2 cellular contexts compared by ENCODE assay signal in the genomic region with DNA sequence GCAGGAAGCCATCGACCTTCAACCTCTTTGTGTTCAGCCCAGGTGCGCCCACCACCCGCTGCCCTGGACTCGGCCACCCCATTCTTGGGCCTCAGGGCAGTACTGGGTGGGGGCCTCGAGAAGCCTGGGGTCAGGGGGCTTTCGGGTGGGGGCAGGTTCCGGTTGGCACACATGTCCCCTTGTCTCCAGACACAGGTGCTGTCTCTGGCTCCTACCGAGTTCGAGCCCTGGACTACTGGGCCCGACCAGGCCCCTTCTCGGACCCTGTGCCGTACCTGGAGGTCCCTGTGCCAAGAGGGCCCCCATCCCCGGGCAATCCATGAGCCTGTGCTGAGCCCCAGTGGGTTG.
TF ChIP-seq lines count a peak whose summit lies in the region.

No MANE protein-coding gene starts in this region.

TF ChIP-seq in GM23338, 12 proteins besides CTCF, POLR2A, EP300 and RAD21 (continues in another document):
- TF ChIP-seq, protein P1, sequence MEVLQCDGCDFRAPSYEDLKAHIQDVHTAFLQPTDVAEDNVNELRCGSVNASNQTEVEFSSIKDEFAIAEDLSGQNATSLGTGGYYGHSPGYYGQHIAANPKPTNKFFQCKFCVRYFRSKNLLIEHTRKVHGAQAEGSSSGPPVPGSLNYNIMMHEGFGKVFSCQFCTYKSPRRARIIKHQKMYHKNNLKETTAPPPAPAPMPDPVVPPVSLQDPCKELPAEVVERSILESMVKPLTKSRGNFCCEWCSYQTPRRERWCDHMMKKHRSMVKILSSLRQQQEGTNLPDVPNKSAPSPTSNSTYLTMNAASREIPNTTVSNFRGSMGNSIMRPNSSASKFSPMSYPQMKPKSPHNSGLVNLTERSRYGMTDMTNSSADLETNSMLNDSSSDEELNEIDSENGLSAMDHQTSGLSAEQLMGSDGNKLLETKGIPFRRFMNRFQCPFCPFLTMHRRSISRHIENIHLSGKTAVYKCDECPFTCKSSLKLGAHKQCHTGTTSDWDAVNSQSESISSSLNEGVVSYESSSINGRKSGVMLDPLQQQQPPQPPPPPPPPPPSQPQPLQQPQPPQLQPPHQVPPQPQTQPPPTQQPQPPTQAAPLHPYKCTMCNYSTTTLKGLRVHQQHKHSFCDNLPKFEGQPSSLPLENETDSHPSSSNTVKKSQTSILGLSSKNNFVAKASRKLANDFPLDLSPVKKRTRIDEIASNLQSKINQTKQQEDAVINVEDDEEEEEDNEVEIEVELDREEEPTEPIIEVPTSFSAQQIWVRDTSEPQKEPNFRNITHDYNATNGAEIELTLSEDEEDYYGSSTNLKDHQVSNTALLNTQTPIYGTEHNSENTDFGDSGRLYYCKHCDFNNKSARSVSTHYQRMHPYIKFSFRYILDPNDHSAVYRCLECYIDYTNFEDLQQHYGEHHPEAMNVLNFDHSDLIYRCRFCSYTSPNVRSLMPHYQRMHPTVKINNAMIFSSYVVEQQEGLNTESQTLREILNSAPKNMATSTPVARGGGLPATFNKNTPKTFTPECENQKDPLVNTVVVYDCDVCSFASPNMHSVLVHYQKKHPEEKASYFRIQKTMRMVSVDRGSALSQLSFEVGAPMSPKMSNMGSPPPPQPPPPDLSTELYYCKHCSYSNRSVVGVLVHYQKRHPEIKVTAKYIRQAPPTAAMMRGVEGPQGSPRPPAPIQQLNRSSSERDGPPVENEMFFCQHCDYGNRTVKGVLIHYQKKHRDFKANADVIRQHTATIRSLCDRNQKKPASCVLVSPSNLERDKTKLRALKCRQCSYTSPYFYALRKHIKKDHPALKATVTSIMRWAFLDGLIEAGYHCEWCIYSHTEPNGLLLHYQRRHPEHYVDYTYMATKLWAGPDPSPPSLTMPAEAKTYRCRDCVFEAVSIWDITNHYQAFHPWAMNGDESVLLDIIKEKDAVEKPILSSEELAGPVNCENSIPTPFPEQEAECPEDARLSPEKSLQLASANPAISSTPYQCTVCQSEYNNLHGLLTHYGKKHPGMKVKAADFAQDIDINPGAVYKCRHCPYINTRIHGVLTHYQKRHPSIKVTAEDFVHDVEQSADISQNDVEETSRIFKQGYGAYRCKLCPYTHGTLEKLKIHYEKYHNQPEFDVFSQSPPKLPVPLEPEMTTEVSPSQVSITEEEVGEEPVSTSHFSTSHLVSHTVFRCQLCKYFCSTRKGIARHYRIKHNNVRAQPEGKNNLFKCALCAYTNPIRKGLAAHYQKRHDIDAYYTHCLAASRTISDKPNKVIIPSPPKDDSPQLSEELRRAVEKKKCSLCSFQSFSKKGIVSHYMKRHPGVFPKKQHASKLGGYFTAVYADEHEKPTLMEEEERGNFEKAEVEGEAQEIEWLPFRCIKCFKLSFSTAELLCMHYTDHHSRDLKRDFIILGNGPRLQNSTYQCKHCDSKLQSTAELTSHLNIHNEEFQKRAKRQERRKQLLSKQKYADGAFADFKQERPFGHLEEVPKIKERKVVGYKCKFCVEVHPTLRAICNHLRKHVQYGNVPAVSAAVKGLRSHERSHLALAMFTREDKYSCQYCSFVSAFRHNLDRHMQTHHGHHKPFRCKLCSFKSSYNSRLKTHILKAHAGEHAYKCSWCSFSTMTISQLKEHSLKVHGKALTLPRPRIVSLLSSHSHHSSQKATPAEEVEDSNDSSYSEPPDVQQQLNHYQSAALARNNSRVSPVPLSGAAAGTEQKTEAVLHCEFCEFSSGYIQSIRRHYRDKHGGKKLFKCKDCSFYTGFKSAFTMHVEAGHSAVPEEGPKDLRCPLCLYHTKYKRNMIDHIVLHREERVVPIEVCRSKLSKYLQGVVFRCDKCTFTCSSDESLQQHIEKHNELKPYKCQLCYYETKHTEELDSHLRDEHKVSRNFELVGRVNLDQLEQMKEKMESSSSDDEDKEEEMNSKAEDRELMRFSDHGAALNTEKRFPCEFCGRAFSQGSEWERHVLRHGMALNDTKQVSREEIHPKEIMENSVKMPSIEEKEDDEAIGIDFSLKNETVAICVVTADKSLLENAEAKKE (CRISPR knock-in tag; IDR thresholded peaks at IDR 0.05): no peak
- no peak for TF ChIP-seq NANOG (IDR thresholded peaks at IDR 0.05; ENCODE audit: borderline replicate concordance)
- TF ChIP-seq POLR2AphosphoS5 (IDR thresholded peaks at IDR 0.05; ENCODE audit: low read depth): no peak
- TF ChIP-seq CREB1 (CRISPR knock-in tag; IDR thresholded peaks at IDR 0.05; ENCODE audit: low read depth): no peak
- TF ChIP-seq JUNB (IDR thresholded peaks at IDR 0.05; ENCODE audit: unreplicated experiment): no peak
- no peak for TF ChIP-seq STAT1 (IDR thresholded peaks at IDR 0.05; ENCODE audit: unreplicated experiment)
- no peak for TF ChIP-seq ZNF114 (CRISPR knock-in tag; IDR thresholded peaks at IDR 0.05)
- TF ChIP-seq, protein P2, sequence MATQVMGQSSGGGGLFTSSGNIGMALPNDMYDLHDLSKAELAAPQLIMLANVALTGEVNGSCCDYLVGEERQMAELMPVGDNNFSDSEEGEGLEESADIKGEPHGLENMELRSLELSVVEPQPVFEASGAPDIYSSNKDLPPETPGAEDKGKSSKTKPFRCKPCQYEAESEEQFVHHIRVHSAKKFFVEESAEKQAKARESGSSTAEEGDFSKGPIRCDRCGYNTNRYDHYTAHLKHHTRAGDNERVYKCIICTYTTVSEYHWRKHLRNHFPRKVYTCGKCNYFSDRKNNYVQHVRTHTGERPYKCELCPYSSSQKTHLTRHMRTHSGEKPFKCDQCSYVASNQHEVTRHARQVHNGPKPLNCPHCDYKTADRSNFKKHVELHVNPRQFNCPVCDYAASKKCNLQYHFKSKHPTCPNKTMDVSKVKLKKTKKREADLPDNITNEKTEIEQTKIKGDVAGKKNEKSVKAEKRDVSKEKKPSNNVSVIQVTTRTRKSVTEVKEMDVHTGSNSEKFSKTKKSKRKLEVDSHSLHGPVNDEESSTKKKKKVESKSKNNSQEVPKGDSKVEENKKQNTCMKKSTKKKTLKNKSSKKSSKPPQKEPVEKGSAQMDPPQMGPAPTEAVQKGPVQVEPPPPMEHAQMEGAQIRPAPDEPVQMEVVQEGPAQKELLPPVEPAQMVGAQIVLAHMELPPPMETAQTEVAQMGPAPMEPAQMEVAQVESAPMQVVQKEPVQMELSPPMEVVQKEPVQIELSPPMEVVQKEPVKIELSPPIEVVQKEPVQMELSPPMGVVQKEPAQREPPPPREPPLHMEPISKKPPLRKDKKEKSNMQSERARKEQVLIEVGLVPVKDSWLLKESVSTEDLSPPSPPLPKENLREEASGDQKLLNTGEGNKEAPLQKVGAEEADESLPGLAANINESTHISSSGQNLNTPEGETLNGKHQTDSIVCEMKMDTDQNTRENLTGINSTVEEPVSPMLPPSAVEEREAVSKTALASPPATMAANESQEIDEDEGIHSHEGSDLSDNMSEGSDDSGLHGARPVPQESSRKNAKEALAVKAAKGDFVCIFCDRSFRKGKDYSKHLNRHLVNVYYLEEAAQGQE (IDR thresholded peaks at IDR 0.05; ENCODE audit: unreplicated experiment): no peak
- no peak for TF ChIP-seq EZH2phosphoT487 (IDR thresholded peaks at IDR 0.05; ENCODE audit: unreplicated experiment)
- no peak for TF ChIP-seq EZH2 (IDR thresholded peaks at IDR 0.05; ENCODE audit: low read depth, unreplicated experiment)
- no peak for TF ChIP-seq ZNF331 (CRISPR knock-in tag; IDR thresholded peaks at IDR 0.05; ENCODE audit: low read depth)

TF ChIP-seq in H1, 55 proteins besides CTCF, POLR2A, EP300 and RAD21:
- TF ChIP-seq RNF2 (IDR thresholded peaks at IDR 0.05; ENCODE audit: borderline replicate concordance, low read depth, low read length, missing control alignments, poor library complexity, severe bottlenecking) (no peak), NANOG (IDR thresholded peaks at IDR 0.05; ENCODE audit: insufficient read depth, low read depth, low read length, poor library complexity, severe bottlenecking) (no peak), CBX8 (IDR thresholded peaks at IDR 0.05; ENCODE audit: borderline replicate concordance, low read depth, low read length) (no peak), SAP30 (IDR thresholded peaks at IDR 0.05; ENCODE audit: insufficient read depth, insufficient replicate concordance, low read length) (no peak)
- TF ChIP-seq, protein P3, sequence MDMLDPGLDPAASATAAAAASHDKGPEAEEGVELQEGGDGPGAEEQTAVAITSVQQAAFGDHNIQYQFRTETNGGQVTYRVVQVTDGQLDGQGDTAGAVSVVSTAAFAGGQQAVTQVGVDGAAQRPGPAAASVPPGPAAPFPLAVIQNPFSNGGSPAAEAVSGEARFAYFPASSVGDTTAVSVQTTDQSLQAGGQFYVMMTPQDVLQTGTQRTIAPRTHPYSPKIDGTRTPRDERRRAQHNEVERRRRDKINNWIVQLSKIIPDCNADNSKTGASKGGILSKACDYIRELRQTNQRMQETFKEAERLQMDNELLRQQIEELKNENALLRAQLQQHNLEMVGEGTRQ (IDR thresholded peaks at IDR 0.05; ENCODE audit: low read length): no peak
